ENCODE assay signal across 8 cellular contexts in genomic region chr11:9573054-9573774, GRCh38. TPM values are rescaled to one million over a fixed set of nuclear protein-coding genes. Genes with fewer than 3 reads are reported as not detected.
A peak's percentile ranks its signal among the peaks of the same experiment; 100 is the strongest.
DNase-seq lines count a peak whose midpoint lies in the region; ATAC-seq, FAIRE-seq and TF ChIP-seq lines count a peak whose summit lies in the region.

Gene WEE1, plus strand, starts transcription at chr11:9573670. Its CDS starts 264 bp downstream, at chr11:9573934.

- no peaks in the 10 kb centered on the region for H3K36me3 ChIP-seq in CD4-positive, CD25-positive, alpha-beta regulatory T cell (ENCODE audit: control insufficient read depth, insufficient read depth, low read length)
- H3K36me3 ChIP-seq in HepG2 (replicated peaks in 1 of 2; ENCODE audit: control insufficient read depth in 1 of 2, insufficient read depth in 2 of 2, low read length in 2 of 2), result peaks cover 0 to 21% of the 10 kb centered on the region in 2 experiments; a peak in 3 of 5 replicates

- CTCF ChIA-PET in HepG2 (lab: Yijun Ruan, JAX; ENCODE audit: low intra/inter-chr PET ratio, low total read pairs), result no interaction called here

- peak within 1 kb of the TSS; percentile 84 for H3K27ac ChIP-seq in CD4-positive, CD25-positive, alpha-beta regulatory T cell (ENCODE audit: insufficient read depth, low read length, poor library complexity, severe bottlenecking)
- H3K27ac ChIP-seq in HepG2 (ENCODE audit: extremely low read length, insufficient read depth, low read length), result peak within 1 kb of the TSS; percentile 100

- no peak within 1 kb of the TSS for H2AFZ ChIP-seq in HepG2 (ENCODE audit: low read length)

- H3K27me3 ChIP-seq in CD4-positive, CD25-positive, alpha-beta regulatory T cell (ENCODE audit: control insufficient read depth, insufficient read depth, low read length), result no peaks in the 10 kb centered on the region
- no peaks in the 10 kb centered on the region; a peak in 1 of 5 replicates for H3K27me3 ChIP-seq in HepG2 (ENCODE audit: control insufficient read depth in 1 of 2, insufficient read depth in 2 of 2, low read length in 2 of 2)

- TF ChIP-seq RAD21 in HepG2 (CRISPR knock-in tag; IDR thresholded peaks at IDR 0.05), result no peak; the same call in 1 of the 2 replicates

- FAIRE-seq in HepG2 (lab: Jason Lieb, UNC), result no peak

- peak in 1 of 2 experiments; percentile 16; a peak in 2 of 4 replicates for TF ChIP-seq EP300 in HepG2 (IDR thresholded peaks at IDR 0.05; ENCODE audit: low read depth in 2 of 2, low read length in 2 of 2)
- TF ChIP-seq EP300 in HepG2 (CRISPR knock-in tag; IDR thresholded peaks at IDR 0.05; ENCODE audit: borderline replicate concordance), result peak; percentile 53; the same call in 1 of the 2 replicates

- intact Hi-C loops in HepG2 (cut with micrococcal nuclease; ENCODE audit: unreplicated experiment), result loop anchor here (2.0 to 5.0 kb wide), 2 partner anchors 62 to 111 kb away; partner anchors contain the start of gene ZNF143

- H3K4me1 ChIP-seq in CD4-positive, CD25-positive, alpha-beta regulatory T cell (ENCODE audit: control insufficient read depth, insufficient read depth, low read length, poor library complexity, severe bottlenecking), result peaks cover 34% of the 10 kb centered on the region
- H3K4me1 ChIP-seq in HepG2 (ENCODE audit: insufficient read depth, low read length), result peaks cover 67% of the 10 kb centered on the region

- POLR2A ChIA-PET in HepG2 (lab: Yijun Ruan, JAX), result interaction anchor here (0.9 to 3.3 kb wide), 17 partner anchors 10 to 1236 kb away, joined by 3 to 35 read pairs (median 6); partner anchors contain the start of genes ADM, EIF4G2 and ZNF143

- no peak for TF ChIP-seq CTCF in HepG2 (CRISPR knock-in tag; IDR thresholded peaks at IDR 0.05)

- peaks cover 46% of the 10 kb centered on the region for H3K79me2 ChIP-seq in HepG2 (ENCODE audit: insufficient read depth, low read length)

- H3K9ac ChIP-seq in HepG2 (ENCODE audit: insufficient read depth, low read depth, low read length), result peak within 1 kb of the TSS; percentile 98

- in situ Hi-C loops in HepG2 (cut with HindIII; ENCODE audit: extremely low pct_ligation_motif_present, low pct_unique_long_range_greater_than_20kb), result loop anchor here (5.0 kb wide), 2 partner anchors 39 to 41 kb away; no protein-coding TSS in a partner anchor

- H3K36me3 Mint-ChIP-seq in CD4-positive, CD25-positive, alpha-beta regulatory T cell, result peaks cover 5% of the 10 kb centered on the region

- WGBS in HepG2 (ENCODE audit: low lambda C conversion rate), result 0% methylated on average over 6 of the region's 73 CpGs

- peaks cover 20 to 50% (median 36%) of the 10 kb centered on the region in 4 donors for H3K4me1 Mint-ChIP-seq in CD4-positive, CD25-positive, alpha-beta regulatory T cell

- H3K4me3 ChIP-seq in CD4-positive, CD25-positive, alpha-beta regulatory T cell (ENCODE audit: low read depth, low read length), result peak within 1 kb of the TSS; percentile 93
- peak within 1 kb of the TSS; percentile 78 to 90 (median 87) for H3K4me3 ChIP-seq in HepG2 (replicated peaks in 1 of 3; ENCODE audit: insufficient read depth in 1 of 3, low read depth in 2 of 3, low read length in 3 of 3)

- peak; percentile 94 to 98 (median 95) for DNase-seq in CD4-positive, CD25-positive, alpha-beta regulatory T cell
- DNase-seq in NCI-H774 (lab: John Stamatoyannopoulos, UW), result peak; percentile 99
- peak; percentile 94 for DNase-seq in activated CD4-positive, alpha-beta T cell treated with anti-CD3 and anti-CD28 coated beads, Interleukin-2, amount 50 U/mL, for 4 hours
- peak; percentile 99 for DNase-seq in dermis blood vessel endothelial cell
- peak; percentile 94 for DNase-seq in HepG2 (ENCODE audit: low spot score)
- peak; percentile 98 for DNase-seq in stimulated activated CD4-positive, alpha-beta T cell treated with anti-CD3 and anti-CD28 coated beads, Interleukin-2, amount 100 ng/mL, for 48 hours

- H3K9me3 ChIP-seq in CD4-positive, CD25-positive, alpha-beta regulatory T cell (ENCODE audit: control insufficient read depth in 2 of 2, low read length in 2 of 2), result no peaks in the 10 kb centered on the region
- no peaks in the 10 kb centered on the region for H3K9me3 ChIP-seq in HepG2 (ENCODE audit: low read length)

- H3K9me3 Mint-ChIP-seq in CD4-positive, CD25-positive, alpha-beta regulatory T cell, result peaks cover 0 to 1% (median 0%) of the 10 kb centered on the region in 7 donors

- no peaks in the 10 kb centered on the region for H3K27me3 Mint-ChIP-seq in CD4-positive, CD25-positive, alpha-beta regulatory T cell

- peak in 1 of 2 experiments; percentile 91 for TF ChIP-seq POLR2A in HepG2 (IDR thresholded peaks at IDR 0.05; ENCODE audit: insufficient read depth in 1 of 2, low read depth in 2 of 2, low read length in 2 of 2)

- H3K4me2 ChIP-seq in HepG2 (ENCODE audit: low read depth, low read length), result peak within 1 kb of the TSS; percentile 77

- peak within 1 kb of the TSS; percentile 87 to 96 (median 90) for H3K4me3 Mint-ChIP-seq in CD4-positive, CD25-positive, alpha-beta regulatory T cell

- peaks cover 7% of the 10 kb centered on the region; the same call in 1 of the 2 replicates for H4K20me1 ChIP-seq in HepG2 (ENCODE audit: insufficient read depth, low read length)

- ATAC-seq in CD4-positive, CD25-positive, alpha-beta regulatory T cell (ENCODE audit: low read depth in 2 of 2), result peak; percentile 94 to 95
- ATAC-seq in GM19438 (IDR thresholded peaks at IDR 0.05; ENCODE audit: low read depth, unreplicated experiment) (peak; percentile 78), HG03571 (IDR thresholded peaks at IDR 0.05; ENCODE audit: unreplicated experiment) (peak; percentile 82), HepG2 (peak; percentile 88)

- peak within 1 kb of the TSS; percentile 76 to 93 (median 87) for H3K27ac Mint-ChIP-seq in CD4-positive, CD25-positive, alpha-beta regulatory T cell

- no TSS peak for BruUV-seq in HepG2 (replicated peaks; lab: Mats Ljungman, UMichigan)

TF ChIP-seq in HepG2, 621 proteins besides CTCF, POLR2A, EP300 and RAD21 (continues in another document):
- TF ChIP-seq RXRB (CRISPR knock-in tag; IDR thresholded peaks at IDR 0.05; ENCODE audit: borderline replicate concordance) (peak; percentile 47), SETDB1 (CRISPR knock-in tag; IDR thresholded peaks at IDR 0.05; ENCODE audit: borderline replicate concordance) (no peak), ZSCAN29 (CRISPR knock-in tag; conservative IDR thresholded peaks at IDR 0.05) (peak; percentile 82), HNF4G (IDR thresholded peaks at IDR 0.05; ENCODE audit: borderline replicate concordance, low read depth, low read length) (peak; percentile 70), HNF4G (CRISPR knock-in tag; IDR thresholded peaks at IDR 0.05; ENCODE audit: borderline replicate concordance, low read depth) (peak; percentile 74), ZNF275 (CRISPR knock-in tag; IDR thresholded peaks at IDR 0.05; ENCODE audit: borderline replicate concordance) (0 out of 2 replicates have a peak, but pooled peaks have one; percentile 93), ZBTB7A (CRISPR knock-in tag; IDR thresholded peaks at IDR 0.05) (peak; percentile 49; the same call in 1 of the 2 replicates), HMG20A (CRISPR knock-in tag; IDR thresholded peaks at IDR 0.05; ENCODE audit: borderline replicate concordance) (no peak), ERF (CRISPR knock-in tag; IDR thresholded peaks at IDR 0.05) (peak; percentile 65; the same call in 1 of the 2 replicates), ZNF552 (CRISPR knock-in tag; IDR thresholded peaks at IDR 0.05; ENCODE audit: borderline replicate concordance) (no peak; the same call in 1 of the 2 replicates)
- TF ChIP-seq, protein P1, sequence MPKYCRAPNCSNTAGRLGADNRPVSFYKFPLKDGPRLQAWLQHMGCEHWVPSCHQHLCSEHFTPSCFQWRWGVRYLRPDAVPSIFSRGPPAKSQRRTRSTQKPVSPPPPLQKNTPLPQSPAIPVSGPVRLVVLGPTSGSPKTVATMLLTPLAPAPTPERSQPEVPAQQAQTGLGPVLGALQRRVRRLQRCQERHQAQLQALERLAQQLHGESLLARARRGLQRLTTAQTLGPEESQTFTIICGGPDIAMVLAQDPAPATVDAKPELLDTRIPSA (CRISPR knock-in tag; IDR thresholded peaks at IDR 0.05; ENCODE audit: borderline replicate concordance), result no peak

RNA-seq across cellular contexts. Expression of gene WEE1, which starts in this region (rescaled TPM):
- 41.1 TPM for total RNA-seq in CD4-positive, CD25-positive, alpha-beta regulatory T cell
- 10 to 100 TPM; 11.5 to 25.4 (median 18.9) TPM for polyA plus RNA-seq in CD4-positive, CD25-positive, alpha-beta regulatory T cell
- 32.0 and 35.1 TPM in 2 replicates for total RNA-seq in dermis blood vessel endothelial cell
- 63.7 and 71.7 TPM in 2 replicates for total RNA-seq in HepG2 (2016; rRNA removed; fragmentation: Illumina TruSeq; extraction: Trizol)
- total RNA-seq in HepG2 (2016; cell fraction: cytosol; rRNA removed; fragmentation: Illumina TruSeq; extraction: Trizol; ENCODE audit: low read depth), result 5.3 and 8.1 TPM in 2 replicates
- 59.2 and 62.0 TPM in 2 replicates for total RNA-seq in HepG2 (2016; cell fraction: insoluble cytoplasmic fraction; rRNA removed; fragmentation: Illumina TruSeq; extraction: Trizol)
- 16.3 and 20.1 TPM in 2 replicates for total RNA-seq in HepG2 (2016; cell fraction: membrane; rRNA removed; fragmentation: Illumina TruSeq; extraction: Trizol)
- 55.9 and 59.7 TPM in 2 replicates for total RNA-seq in HepG2 (2016; cell fraction: nucleus; rRNA removed; fragmentation: Illumina TruSeq; extraction: Trizol)
- 24.2 and 31.4 TPM in 2 replicates for polyA plus RNA-seq in HepG2 (2011; rRNA removed)
- 9.9 and 15.9 TPM in 2 replicates for polyA plus RNA-seq in HepG2 (2011; cell fraction: cytosol; rRNA removed)
- 19.4 and 21.7 TPM in 2 replicates for polyA plus RNA-seq in HepG2 (2011; cell fraction: nucleus; rRNA removed)
- 34.3 and 43.6 TPM in 2 replicates for polyA plus RNA-seq in HepG2 (2012)
- polyA plus RNA-seq in HepG2 (2016; cell fraction: cytosol; fragmentation: Illumina TruSeq; extraction: Trizol; ENCODE audit: low read depth), result 1.5 and 1.7 TPM in 2 replicates
- polyA plus RNA-seq in HepG2 (2016; cell fraction: insoluble cytoplasmic fraction; fragmentation: Illumina TruSeq; extraction: Trizol; ENCODE audit: low read depth), result 55.1 and 60.7 TPM in 2 replicates
- polyA plus RNA-seq in HepG2 (2016; cell fraction: membrane; fragmentation: Illumina TruSeq; extraction: Trizol; ENCODE audit: low read depth), result 5.2 and 6.5 TPM in 2 replicates
- polyA plus RNA-seq in HepG2 (2016; cell fraction: nucleus; fragmentation: Illumina TruSeq; extraction: Trizol; ENCODE audit: insufficient read depth, low read depth), result 61.4 and 70.9 TPM in 2 replicates
- 13.9 and 26.9 TPM in 2 replicates for polyA minus RNA-seq in HepG2 (2011; rRNA and poly(A)+ RNA removed; ENCODE audit: low replicate concordance)
- polyA minus RNA-seq in HepG2 (2011; cell fraction: cytosol; rRNA and poly(A)+ RNA removed), result 20.9 and 21.9 TPM in 2 replicates
- 77.1 and 85.4 TPM in 2 replicates for polyA minus RNA-seq in HepG2 (2011; cell fraction: nucleus; rRNA and poly(A)+ RNA removed)

Comparison
In these comparisons a context has a peak if more than half of its experiments do, and no peak if none do; other contexts are left out.
1. Peak in every context shown above with its lines: DNase-seq, ATAC-seq, H3K4me3 ChIP-seq and H3K27ac ChIP-seq.